Comparison of ENCODE assay signal across 13 cellular contexts in genomic region chr11:62958547-62959071, GRCh38. TPM values are rescaled to one million over a fixed set of nuclear protein-coding genes. Genes with fewer than 3 reads are reported as not detected.
DNase-seq lines count a peak whose midpoint lies in the region; ATAC-seq and TF ChIP-seq lines count a peak whose summit lies in the region.
"Had no signal": no experiment of that assay in that cellular context is flagged by ENCODE, and none has a peak within 500 bp of the region (broad histone marks: within the 10 kb centered on the region; RNA-seq: fewer than 3 reads in every experiment).

No MANE protein-coding gene starts in this region.

- intact Hi-C loops in PC-3 (cut with micrococcal nuclease) (no loop called here), prostate gland (cut with DNase I) (no loop called here)

- H3K9me3 ChIP-seq in PC-3 (ENCODE audit: low read length) = no peaks in the 10 kb centered on the region
- H3K9me3 ChIP-seq in prostate gland = no peaks in the 10 kb centered on the region

- H2AFZ ChIP-seq in PC-3 (ENCODE audit: low read length) = no peak overlapping the region

- H4K20me1 ChIP-seq in PC-3 (ENCODE audit: low read length) = no peaks in the 10 kb centered on the region

- H3K4me3 ChIP-seq in PC-3 (ENCODE audit: low read length) = no peak overlapping the region
- H3K4me3 ChIP-seq in fibroblast of pulmonary artery (replicated peaks; ENCODE audit: low read depth, low read length) = no peak overlapping the region
- no peak overlapping the region for H3K4me3 ChIP-seq in prostate gland

- no peaks in the 10 kb centered on the region for H3F3A ChIP-seq in PC-3 (ENCODE audit: low read length, unreplicated experiment)

- CTCF ChIA-PET in PC-3 (lab: Charles Lee) = no interaction called here

- peaks cover 11% of the 10 kb centered on the region for H3K27me3 ChIP-seq in PC-3 (ENCODE audit: low read length)
- H3K27me3 ChIP-seq in prostate gland (replicated peaks; ENCODE audit: insufficient read depth) = no peaks in the 10 kb centered on the region

- DNase-seq in ELR (ENCODE audit: low read depth) (peak; percentile 22), PC-3 (no peak), fibroblast of pulmonary artery (ENCODE audit: low read depth) (peak; percentile 30), prostate gland (ENCODE audit: low spot score) (peak; percentile 24)
- DNase-seq: activated T-cell treated with anti-CD3 and anti-CD28 coated beads for 4 hours, cortex of kidney, immature natural killer cell, NCI-H345 had no signal

- ATAC-seq in PC-3 = no peak
- no peak for ATAC-seq in GM18909 (IDR thresholded peaks at IDR 0.05; ENCODE audit: poor library complexity, unreplicated experiment)
- ATAC-seq in HG03159 (IDR thresholded peaks at IDR 0.05; ENCODE audit: unreplicated experiment) = no peak
- ATAC-seq in HG03025 (IDR thresholded peaks at IDR 0.05; ENCODE audit: low FRiP score, unreplicated experiment) = no peak
- no peak for ATAC-seq in HG03354 (IDR thresholded peaks at IDR 0.05; ENCODE audit: poor library complexity, severe bottlenecking, unreplicated experiment)
- ATAC-seq: stimulated activated memory B cell treated with anti-CD40 and anti-IgM and Interleukin-4, amounts not matched to agents 10 μg/mL and 1 μg/mL and 100 μg/mL, for 72 hours had no signal

- TF ChIP-seq POLR2A in prostate gland (IDR thresholded peaks at IDR 0.05) = no peak

- POLR2A ChIA-PET in PC-3 (lab: Charles Lee; ENCODE audit: unreplicated experiment) = no interaction called here

- H3K4me2 ChIP-seq in PC-3 (ENCODE audit: low read length) = peak overlapping the region; percentile 0; the same call in 1 of the 2 replicates

- H3K79me2 ChIP-seq in PC-3 (ENCODE audit: low read length) = no peaks in the 10 kb centered on the region

- no peak overlapping the region for H3K9ac ChIP-seq in PC-3 (ENCODE audit: low read length)

- no peaks in the 10 kb centered on the region for H3K9me2 ChIP-seq in PC-3 (replicated peaks; ENCODE audit: low read length)

- WGBS in prostate gland = 8% methylated on average over 8 of the region's 8 CpGs

- H3K4me1 ChIP-seq in PC-3 (ENCODE audit: insufficient read depth, low read length) (no peaks in the 10 kb centered on the region), prostate gland (replicated peaks) (peaks cover 4% of the 10 kb centered on the region)

- no TSS peak for BruUV-seq in PC-3 (replicated peaks; lab: Mats Ljungman, UMichigan)

- H3K27ac ChIP-seq in PC-3 (ENCODE audit: low read length) (no peak overlapping the region), prostate gland (peak overlapping the region; percentile 40 to 64)

- H3K36me3 ChIP-seq in PC-3 (ENCODE audit: low read depth, low read length) = no peaks in the 10 kb centered on the region
- H3K36me3 ChIP-seq in prostate gland = no peaks in the 10 kb centered on the region

- TF ChIP-seq CTCF in PC-3 (conservative IDR thresholded peaks at IDR 0.05; ENCODE audit: low read depth, low read length) = no peak
- no peak for TF ChIP-seq CTCF in fibroblast of pulmonary artery (IDR thresholded peaks at IDR 0.05; ENCODE audit: low read length, missing control alignments)
- TF ChIP-seq CTCF in prostate gland (IDR thresholded peaks at IDR 0.05) = no peak

RNA-seq across cellular contexts. Expression of gene SLC22A6, which starts 26.2 kb away (rescaled TPM):
- total RNA-seq in PC-3 (2014; rRNA removed) = not detected in 2 replicates
- not detected for total RNA-seq in prostate gland

RNA-seq across cellular contexts. Expression of gene CHRM1, which starts 37.4 kb away (rescaled TPM):
- total RNA-seq in PC-3 (2014; rRNA removed) = not detected in 2 replicates
- 100 to 1,000 TPM in 1 of 2 donors, 10 to 100 TPM in 1; 38.1 to 107 TPM for total RNA-seq in prostate gland

RNA-seq across cellular contexts. Expression of gene SLC22A8, which starts 57.0 kb away (rescaled TPM):
- total RNA-seq in PC-3 (2014; rRNA removed) = not detected in 2 replicates
- total RNA-seq in prostate gland = under 1 TPM in 1 of 2 donors, not detected in 1; 0.11 TPM

Comparison
In these comparisons a context has a peak if more than half of its experiments do, and no peak if none do; other contexts are left out.
1. RNA of gene CHRM1, which starts 37.4 kb away (total RNA-seq): 38.1 to 107 TPM in prostate gland; not detected in PC-3; every median in the first group is over 10 times any median in the second.